ENCODE assay signal across 7 cellular contexts in the genomic region with DNA sequence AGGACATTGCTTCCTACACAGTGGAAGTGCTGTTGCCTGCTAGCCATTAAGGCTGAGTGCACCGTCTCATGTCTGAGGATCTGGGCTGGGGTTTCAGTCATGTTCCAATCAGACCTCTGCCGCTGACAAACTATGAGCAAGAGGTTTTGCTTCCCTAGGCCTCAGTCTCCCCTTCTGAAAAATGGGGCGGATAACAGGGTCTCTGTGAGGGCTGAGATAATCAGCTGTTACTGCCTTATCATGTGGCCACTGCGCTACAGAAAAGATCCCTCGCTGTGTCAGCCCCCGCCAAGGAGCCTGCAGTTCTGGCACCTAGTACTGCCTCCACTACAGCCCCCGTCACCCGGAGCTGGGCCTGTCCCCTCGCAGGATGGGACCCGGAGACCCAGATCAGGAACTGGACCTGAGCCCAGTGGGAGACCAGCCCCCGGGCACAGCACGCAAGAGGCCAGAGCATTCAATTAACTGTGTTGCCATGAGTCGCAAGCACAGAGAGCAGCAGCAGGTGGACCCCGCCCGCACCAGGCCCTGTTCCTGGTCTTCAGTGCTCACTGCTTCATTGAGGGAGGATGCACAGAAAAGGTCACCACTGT. TPM values are rescaled to one million over a fixed set of nuclear protein-coding genes. Genes with fewer than 3 reads are reported as not detected.
DNase-seq lines count a peak whose midpoint lies in the region; ATAC-seq and TF ChIP-seq lines count a peak whose summit lies in the region.

No MANE protein-coding gene starts in this region.

- no peak for TF ChIP-seq POLR2A in suprapubic skin (IDR thresholded peaks at IDR 0.05)

- TF ChIP-seq CTCF in suprapubic skin (IDR thresholded peaks at IDR 0.05) = no peak

- H3K27me3 ChIP-seq in HUES48 (ENCODE audit: control insufficient read depth, insufficient read depth, low read length) (no peaks in the 10 kb centered on the region), iPS-20b (ENCODE audit: insufficient read depth, low read length) (no peaks in the 10 kb centered on the region), suprapubic skin (no peaks in the 10 kb centered on the region)

- H3K9ac ChIP-seq in HUES48 (ENCODE audit: low read depth, low read length) (0 out of 2 replicates have a peak overlapping the region, but pooled peaks have one; percentile 64), iPS-20b (ENCODE audit: low read depth, low read length) (peak overlapping the region; percentile 73; the same call in 1 of the 2 replicates)

- WGBS in suprapubic skin = 80% methylated on average over 4 of the region's 15 CpGs

- H3K9me3 ChIP-seq in HUES48 (ENCODE audit: control insufficient read depth, insufficient read depth, low read length) (no peaks in the 10 kb centered on the region), iPS-20b (ENCODE audit: insufficient read depth, low read depth, low read length) (no peaks in the 10 kb centered on the region), suprapubic skin (no peaks in the 10 kb centered on the region)

- peak overlapping the region; percentile 79 for H3K27ac Mint-ChIP-seq in activated naive CD8-positive, alpha-beta T cell treated with anti-CD3 and anti-CD28 coated beads, Interleukin-2, amount 50 U/mL, for 24 hours

- peaks cover 45% of the 10 kb centered on the region for H3K4me1 Mint-ChIP-seq in activated naive CD8-positive, alpha-beta T cell treated with anti-CD3 and anti-CD28 coated beads, Interleukin-2, amount 50 U/mL, for 24 hours

- ATAC-seq in activated naive CD8-positive, alpha-beta T cell treated with anti-CD3 and anti-CD28 coated beads, Interleukin-2, amount 50 U/mL, for 24 hours = no peak

- TF ChIP-seq EP300 in suprapubic skin (IDR thresholded peaks at IDR 0.05) = no peak

- H3K4me1 ChIP-seq in HUES48 (ENCODE audit: control insufficient read depth, insufficient read depth, low read length) (peaks cover 17% of the 10 kb centered on the region), iPS-20b (ENCODE audit: insufficient read depth, low read length) (peaks cover 5% of the 10 kb centered on the region; the same call in 1 of the 2 replicates), suprapubic skin (peaks cover 72% of the 10 kb centered on the region)

- peak overlapping the region; percentile 65 for H3K4me3 ChIP-seq in HUES48 (ENCODE audit: low read depth, low read length)
- peak overlapping the region; percentile 67 for H3K4me3 ChIP-seq in iPS-20b (ENCODE audit: low read length)
- peak overlapping the region; percentile 62 for H3K4me3 ChIP-seq in suprapubic skin

- H3K36me3 Mint-ChIP-seq in activated naive CD8-positive, alpha-beta T cell treated with anti-CD3 and anti-CD28 coated beads, Interleukin-2, amount 50 U/mL, for 24 hours (ENCODE audit: low read depth) = peaks cover 9% of the 10 kb centered on the region

- H3K27me3 Mint-ChIP-seq in activated naive CD8-positive, alpha-beta T cell treated with anti-CD3 and anti-CD28 coated beads, Interleukin-2, amount 50 U/mL, for 24 hours = no peaks in the 10 kb centered on the region

- H3K36me3 ChIP-seq in HUES48 (ENCODE audit: control insufficient read depth, insufficient read depth, low read length) = peaks cover 5% of the 10 kb centered on the region; the same call in 1 of the 2 replicates
- peaks cover 5% of the 10 kb centered on the region; the same call in 1 of the 2 replicates for H3K36me3 ChIP-seq in iPS-20b (ENCODE audit: insufficient read depth, low read depth, low read length)
- peaks cover 9% of the 10 kb centered on the region for H3K36me3 ChIP-seq in suprapubic skin

- DNase-seq in activated naive CD8-positive, alpha-beta T cell treated with anti-CD3 and anti-CD28 coated beads, Interleukin-2, amount 50 U/mL, for 24 hours = no peak
- DNase-seq in suprapubic skin (ENCODE audit: low spot score in 2 of 2) = no peak
- DNase-seq in DMS153 (lab: John Stamatoyannopoulos, UW) = no peak
- DNase-seq in NCI-H128 (lab: John Stamatoyannopoulos, UW; ENCODE audit: unreplicated experiment) = no peak
- DNase-seq in activated CD4-positive, alpha-beta T cell treated with anti-CD3 and anti-CD28 coated beads, Interleukin-2, amount 50 U/mL, for 48 hours = no peak

- H3K27ac ChIP-seq in HUES48 (ENCODE audit: low read depth, low read length) = peak overlapping the region; percentile 87
- H3K27ac ChIP-seq in iPS-20b (ENCODE audit: low read length) = peak overlapping the region; percentile 16
- H3K27ac ChIP-seq in suprapubic skin = peak overlapping the region; percentile 88

- no peak overlapping the region for H3K4me3 Mint-ChIP-seq in activated naive CD8-positive, alpha-beta T cell treated with anti-CD3 and anti-CD28 coated beads, Interleukin-2, amount 50 U/mL, for 24 hours

- no peaks in the 10 kb centered on the region for H3K9me3 Mint-ChIP-seq in activated naive CD8-positive, alpha-beta T cell treated with anti-CD3 and anti-CD28 coated beads, Interleukin-2, amount 50 U/mL, for 24 hours

RNA-seq across cellular contexts. Expression of a gene that starts 3.0 kb away (rescaled TPM):
- total RNA-seq in suprapubic skin = 10 to 100 TPM; 26.0 to 53.3 (median 40.5) TPM

RNA-seq across cellular contexts. Expression of a gene that starts 6.8 kb away (rescaled TPM):
- 10 to 100 TPM; 19.3 to 25.1 (median 20.0) TPM for total RNA-seq in suprapubic skin

RNA-seq across cellular contexts. Expression of a gene that starts 7.1 kb away (rescaled TPM):
- total RNA-seq in suprapubic skin = 10 to 100 TPM; 40.5 to 93.4 (median 59.4) TPM

RNA-seq across cellular contexts. Expression of a gene that starts 19.4 kb away (rescaled TPM):
- 100 to 1,000 TPM in 1 of 4 donors, 10 to 100 TPM in 3; 82.2 to 147 (median 91.2) TPM for total RNA-seq in suprapubic skin

RNA-seq across cellular contexts. Expression of a gene that starts 26.3 kb away (rescaled TPM):
- under 1 TPM in 1 of 4 donors, not detected in 3; 0.89 TPM for total RNA-seq in suprapubic skin

Comparison
In these comparisons a context has a peak if more than half of its experiments do, and no peak if none do; other contexts are left out.
1. H3K27ac ChIP-seq: peak in every context shown above with its lines; median percentile 88 in suprapubic skin; 87 in HUES48; 16 in iPS-20b.